Comparison of ENCODE assay signal across 1 cellular context in genomic region chr3:112649478-112649735, GRCh38.
TF ChIP-seq lines count a peak whose summit lies in the region.

No MANE protein-coding gene starts in this region.

TF ChIP-seq in SK-N-SH, 30 proteins besides CTCF, POLR2A, EP300 and RAD21 (continued from another document):
- TF ChIP-seq TEAD4 (IDR thresholded peaks at IDR 0.05; ENCODE audit: borderline replicate concordance, insufficient read depth) (no peak), SMC3 (IDR thresholded peaks at IDR 0.05; ENCODE audit: low read depth, low read length) (no peak), MAX (IDR thresholded peaks at IDR 0.05; ENCODE audit: low read depth) (no peak), TAF1 (IDR thresholded peaks at IDR 0.05; ENCODE audit: borderline replicate concordance, low read depth, low read length) (no peak), YY1 (IDR thresholded peaks at IDR 0.05; ENCODE audit: low read depth) (no peak), RFX5 (IDR thresholded peaks at IDR 0.05; ENCODE audit: low read length) (no peak), MEF2A (IDR thresholded peaks at IDR 0.05; ENCODE audit: borderline replicate concordance, low read depth) (no peak)
TF ChIP-seq in SK-N-SH: peak in this region for 0.
